In genomic region chr16:73399997-73400396, GRCh38 we compare ENCODE assay signal across 23 cellular contexts.
DNase-seq lines count a peak whose midpoint lies in the region; ATAC-seq, FAIRE-seq and TF ChIP-seq lines count a peak whose summit lies in the region.
"Had no signal": no experiment of that assay in that cellular context is flagged by ENCODE, and none has a peak within 500 bp of the region (broad histone marks: within the 10 kb centered on the region; RNA-seq: fewer than 3 reads in every experiment).

No MANE protein-coding gene starts in this region.

- H3F3A ChIP-seq in GM23338 (replicated peaks; ENCODE audit: low read depth) (no peaks in the 10 kb centered on the region), neural progenitor cell (ENCODE audit: low read depth) (peaks cover 14% of the 10 kb centered on the region)

- no peak overlapping the region for H2BK120ac ChIP-seq in H1 (replicated peaks; ENCODE audit: low read depth, low read length)

- POLR2A ChIA-PET in H1 (lab: Charles Lee; ENCODE audit: partially characterized antibody): no interaction called here

- DNase-seq in GM23338 (ENCODE audit: low spot score) (no peak), H1 (ENCODE audit: low read depth in 1 of 2, low spot score in 2 of 2) (no peak), neural progenitor cell (ENCODE audit: low spot score) (no peak), upper lobe of left lung (no peak), NCI-H226 (no peak)
- DNase-seq in stimulated activated CD4-positive, alpha-beta T cell treated with anti-CD3 and anti-CD28 coated beads, Interleukin-15, amount 100 ng/mL, for 24 hours: no peak
- DNase-seq: 8988T; ACHN; AML-193; BE2C; C1 segment of cervical spinal cord; CD8-positive, alpha-beta T cell; DMS 273 treated with DMSO at 0.1 percent for 48 hours; DMS79; EL; GDM1; GOT3; H7; HCEC 1CT had no signal

- H3K27me3 Mint-ChIP-seq in GM23338 (ENCODE audit: insufficient read depth, low read depth, poor library complexity): peaks cover 2% of the 10 kb centered on the region
- peaks cover 2% of the 10 kb centered on the region for H3K27me3 Mint-ChIP-seq in neural progenitor cell (ENCODE audit: insufficient read depth, low read depth)

- no peaks in the 10 kb centered on the region for H4K20me1 ChIP-seq in GM23338 (replicated peaks; ENCODE audit: insufficient read depth)
- no peaks in the 10 kb centered on the region for H4K20me1 ChIP-seq in H1 (replicated peaks in 1 of 2; ENCODE audit: control insufficient read depth in 1 of 2, insufficient read depth in 2 of 2, low read length in 2 of 2)
- no peaks in the 10 kb centered on the region for H4K20me1 ChIP-seq in neural progenitor cell (ENCODE audit: low read depth)

- no peak overlapping the region for H4K8ac ChIP-seq in H1 (ENCODE audit: extremely low read depth, insufficient read depth, low read length)

- H2BK15ac ChIP-seq in H1 (ENCODE audit: low read length): no peak overlapping the region

- no peaks in the 10 kb centered on the region; the same call in 1 of the 2 replicates for H3K23me2 ChIP-seq in H1 (ENCODE audit: low read depth, low read length)

- H4K91ac ChIP-seq in H1 (replicated peaks; ENCODE audit: insufficient read length, low read length): no peak overlapping the region

- no peak overlapping the region for H3K9ac ChIP-seq in H1 (replicated peaks in 1 of 4; ENCODE audit: extremely low read depth in 1 of 4, low read depth in 3 of 4, low read length in 3 of 4)
- H3K9ac ChIP-seq in neural progenitor cell: no peak overlapping the region

- H3K9me3 ChIP-seq in H1 (ENCODE audit: insufficient read depth in 2 of 2, low read depth in 1 of 2, low read length in 1 of 2): no peaks in the 10 kb centered on the region
- no peaks in the 10 kb centered on the region for H3K9me3 ChIP-seq in neural progenitor cell (ENCODE audit: low read depth)
- H3K9me3 ChIP-seq in upper lobe of left lung: no peaks in the 10 kb centered on the region
- H3K9me3 ChIP-seq: A549, BE2C had no signal

- no peak overlapping the region for H3K4me3 Mint-ChIP-seq in GM23338
- no peak overlapping the region for H3K4me3 Mint-ChIP-seq in neural progenitor cell
- H3K4me3 Mint-ChIP-seq: CD8-positive, alpha-beta T cell had no signal

- H3K4me2 ChIP-seq in GM23338 (no peak overlapping the region), H1 (ENCODE audit: insufficient read depth in 1 of 2, low read depth in 2 of 2, low read length in 2 of 2) (no peak overlapping the region), neural progenitor cell (peak overlapping the region; percentile 4)
- H3K4me2 ChIP-seq: A549 had no signal

- no peak overlapping the region for H3K4ac ChIP-seq in H1 (replicated peaks; ENCODE audit: insufficient read length, low read depth, low read length)

- no peaks in the 10 kb centered on the region for H3K79me1 ChIP-seq in H1 (ENCODE audit: low read depth, low read length)

- H3K23ac ChIP-seq in H1 (ENCODE audit: insufficient read length): no peak overlapping the region

- TF ChIP-seq POLR2A in H1 (IDR thresholded peaks at IDR 0.05; ENCODE audit: control extremely low read depth in 1 of 2, low read depth in 2 of 2, low read length in 2 of 2) (no peak), upper lobe of left lung (IDR thresholded peaks at IDR 0.05) (no peak)

- TF ChIP-seq CTCF in GM23338 (conservative IDR thresholded peaks at IDR 0.05; ENCODE audit: low read depth in 2 of 2) (no peak), H1 (IDR thresholded peaks at IDR 0.05; ENCODE audit: control extremely low read depth in 1 of 3, insufficient read depth in 1 of 3, low read depth in 1 of 3, low read length in 3 of 3) (no peak), neural progenitor cell (IDR thresholded peaks at IDR 0.05) (no peak), upper lobe of left lung (IDR thresholded peaks at IDR 0.05) (no peak)

- H2AK5ac ChIP-seq in H1 (ENCODE audit: low read depth, low read length): no peak overlapping the region

- H2BK5ac ChIP-seq in H1 (ENCODE audit: low read depth, low read length): no peak overlapping the region

- H3K9me2 ChIP-seq in GM23338 (ENCODE audit: insufficient read depth): no peaks in the 10 kb centered on the region

- H3K27ac ChIP-seq in GM23338 (ENCODE audit: low read depth): no peak overlapping the region
- no peak overlapping the region for H3K27ac ChIP-seq in H1 (ENCODE audit: low read depth, low read length)
- H3K27ac ChIP-seq in neural progenitor cell: no peak overlapping the region
- no peak overlapping the region for H3K27ac ChIP-seq in upper lobe of left lung
- H3K27ac ChIP-seq: A549 had no signal

- no peaks in the 10 kb centered on the region; the same call in 2 of the 3 replicates for H3K9me3 Mint-ChIP-seq in GM23338
- peaks cover 7% of the 10 kb centered on the region for H3K9me3 Mint-ChIP-seq in neural progenitor cell
- H3K9me3 Mint-ChIP-seq: CD8-positive, alpha-beta T cell had no signal

- WGBS in H1 (ENCODE audit: extremely low coverage in 1 of 2, insufficient coverage in 1 of 2, insufficient read length in 1 of 2, insufficient replicate concordance in 2 of 2, low coverage in 1 of 2, low lambda C conversion rate in 2 of 2, missing lambda C conversion rate in 1 of 2), 2 experiments: 100% methylated on average over 5 of the region's 5 CpGs; no CpG with 5 or more reads in 1 of the 2 experiments
- 86 to 95% methylated on average over 5 of the region's 5 CpGs for WGBS in upper lobe of left lung, 2 donors

- CTCF ChIA-PET in H1 (lab: Charles Lee; ENCODE audit: partially characterized antibody): interaction anchor here (0.6 to 1.5 kb wide), 2 partner anchors 53 to 302 kb away, joined by 3 to 4 read pairs; no protein-coding TSS in a partner anchor

- no peaks in the 10 kb centered on the region for H3K36me3 Mint-ChIP-seq in GM23338 (ENCODE audit: low read depth)
- H3K36me3 Mint-ChIP-seq in neural progenitor cell: peaks cover 2% of the 10 kb centered on the region
- H3K36me3 Mint-ChIP-seq: CD8-positive, alpha-beta T cell had no signal

- H3K27ac Mint-ChIP-seq in GM23338 (no peak overlapping the region), neural progenitor cell (peak overlapping the region; percentile 36)
- H3K27ac Mint-ChIP-seq: CD8-positive, alpha-beta T cell had no signal

- no peak overlapping the region for H3K4me3 ChIP-seq in GM23338
- no peak overlapping the region for H3K4me3 ChIP-seq in H1 (ENCODE audit: extremely low read depth in 1 of 4, insufficient read depth in 2 of 4, low read depth in 3 of 4, low read length in 4 of 4)
- no peak overlapping the region for H3K4me3 ChIP-seq in neural progenitor cell
- no peak overlapping the region for H3K4me3 ChIP-seq in upper lobe of left lung
- H3K4me3 ChIP-seq: A549, GM12878 had no signal

- H3K4me1 ChIP-seq in GM23338 (ENCODE audit: insufficient read depth): peaks cover 10% of the 10 kb centered on the region
- H3K4me1 ChIP-seq in H1 (replicated peaks in 1 of 4; ENCODE audit: control insufficient read depth in 3 of 4, insufficient read depth in 4 of 4, low read length in 3 of 4): no peaks in the 10 kb centered on the region; a peak in 1 of 7 replicates
- peaks cover 31% of the 10 kb centered on the region for H3K4me1 ChIP-seq in neural progenitor cell
- no peaks in the 10 kb centered on the region for H3K4me1 ChIP-seq in upper lobe of left lung
- H3K4me1 ChIP-seq: A549 had no signal

- no peaks in the 10 kb centered on the region for H3K27me3 ChIP-seq in GM23338 (ENCODE audit: insufficient read depth)
- H3K27me3 ChIP-seq in H1 (replicated peaks in 1 of 4; ENCODE audit: control insufficient read depth in 3 of 4, extremely low read depth in 1 of 4, insufficient read depth in 3 of 4, low read length in 3 of 4): no peaks in the 10 kb centered on the region
- no peaks in the 10 kb centered on the region for H3K27me3 ChIP-seq in neural progenitor cell
- H3K27me3 ChIP-seq in upper lobe of left lung: no peaks in the 10 kb centered on the region
- H3K27me3 ChIP-seq: BE2C had no signal

- no peak overlapping the region for H2BK20ac ChIP-seq in H1 (ENCODE audit: low read length)

- no peak overlapping the region for H4K5ac ChIP-seq in H1 (ENCODE audit: insufficient read length, low read depth, low read length)

- no peak for FAIRE-seq in H1 (lab: Jason Lieb, UNC)
- FAIRE-seq: A549, D721Med, GM12878, GM18507 had no signal

- ATAC-seq in GM23338 (no peak), upper lobe of left lung (ENCODE audit: low FRiP score in 2 of 2) (no peak)
- ATAC-seq: A549; CD8-positive, alpha-beta T cell; GM12878 had no signal

- no peaks in the 10 kb centered on the region for H3K79me2 ChIP-seq in GM23338 (replicated peaks; ENCODE audit: insufficient read depth)
- H3K79me2 ChIP-seq in H1 (ENCODE audit: control insufficient read depth in 1 of 2, insufficient read depth in 2 of 2, low read length in 2 of 2): no peaks in the 10 kb centered on the region
- H3K79me2 ChIP-seq in neural progenitor cell (ENCODE audit: low read depth): no peaks in the 10 kb centered on the region

- H2AFZ ChIP-seq in GM23338 (peak overlapping the region; percentile 96), H1 (ENCODE audit: low read length) (peak overlapping the region; percentile 90), neural progenitor cell (replicated peaks) (peak overlapping the region; percentile 97)

- H3K18ac ChIP-seq in H1 (ENCODE audit: extremely low read depth, low read length): no peak overlapping the region

- TF ChIP-seq EP300 in H1 (IDR thresholded peaks at IDR 0.05; ENCODE audit: borderline replicate concordance in 1 of 2, low read depth in 2 of 2, low read length in 2 of 2): no peak
- no peak for TF ChIP-seq EP300 in upper lobe of left lung (IDR thresholded peaks at IDR 0.05)

- H3K36me3 ChIP-seq in GM23338 (ENCODE audit: insufficient read depth) (no peaks in the 10 kb centered on the region), H1 (ENCODE audit: control insufficient read depth in 2 of 4, insufficient read depth in 4 of 4, low read length in 3 of 4) (no peaks in the 10 kb centered on the region), neural progenitor cell (no peaks in the 10 kb centered on the region), upper lobe of left lung (no peaks in the 10 kb centered on the region)
- H3K36me3 ChIP-seq: BE2C had no signal

- no peak for TF ChIP-seq RAD21 in H1 (IDR thresholded peaks at IDR 0.05 in 1 of 2, conservative IDR thresholded peaks at IDR 0.05 in 1 of 2; ENCODE audit: low read depth in 2 of 2, low read length in 2 of 2)

- H3K14ac ChIP-seq in H1 (ENCODE audit: insufficient read length): no peak overlapping the region

- H2BK12ac ChIP-seq in H1 (ENCODE audit: low read depth, low read length): no peak overlapping the region

- no peak overlapping the region for H3K56ac ChIP-seq in H1 (replicated peaks; ENCODE audit: insufficient read length, low read depth, low read length)

- H3K4me1 Mint-ChIP-seq in GM23338 (peaks cover 14% of the 10 kb centered on the region; the same call in 2 of the 3 replicates), neural progenitor cell (peaks cover 36% of the 10 kb centered on the region)

TF ChIP-seq in GM23338, 12 proteins besides CTCF, POLR2A, EP300 and RAD21 (continues in another document):
- TF ChIP-seq EZH2phosphoT487 (IDR thresholded peaks at IDR 0.05; ENCODE audit: unreplicated experiment) (no peak), ZNF331 (CRISPR knock-in tag; IDR thresholded peaks at IDR 0.05; ENCODE audit: low read depth) (no peak), NANOG (IDR thresholded peaks at IDR 0.05; ENCODE audit: borderline replicate concordance) (no peak)

TF ChIP-seq in H1, 55 proteins besides CTCF, POLR2A, EP300 and RAD21:
- TF ChIP-seq KDM1A (IDR thresholded peaks at IDR 0.05; ENCODE audit: borderline replicate concordance, low read length) (peak; percentile 25; the same call in 1 of the 2 replicates), ASH2L (IDR thresholded peaks at IDR 0.05; ENCODE audit: low read length) (no peak)
